16 cellular contexts compared by ENCODE assay signal in the genomic region with DNA sequence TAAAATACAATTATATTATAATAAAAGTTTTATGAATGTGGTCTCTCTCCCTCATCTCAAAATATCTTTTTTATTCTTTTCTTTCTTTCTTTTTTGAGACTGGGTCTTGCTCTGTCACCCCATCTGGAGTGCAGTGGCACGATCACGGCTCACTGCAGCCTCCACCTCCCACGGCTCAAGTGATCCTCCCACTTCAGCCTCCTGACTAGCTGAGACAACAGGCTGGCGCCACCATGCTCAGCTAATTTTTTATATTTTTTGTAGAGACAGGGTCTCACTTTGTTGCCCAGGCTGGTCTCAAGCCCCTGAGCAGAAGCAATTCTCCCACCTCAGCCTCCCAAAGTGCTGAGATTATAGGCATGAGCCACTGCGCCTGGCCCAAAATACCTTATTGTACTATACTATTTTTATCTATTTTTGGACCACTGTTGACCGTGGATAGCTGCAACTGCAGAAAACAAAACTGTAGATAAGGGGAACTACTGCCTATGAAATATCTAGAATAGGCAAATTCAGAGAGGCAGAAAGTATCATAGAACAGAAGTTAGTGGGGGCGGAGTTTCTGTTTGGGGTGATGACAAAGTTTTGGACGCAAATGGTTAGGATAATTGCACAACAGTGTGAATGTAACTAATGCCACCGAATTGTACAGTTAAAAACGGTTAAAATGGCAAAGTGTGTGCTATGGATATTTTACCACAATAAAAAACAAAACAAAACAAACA.
A peak's percentile ranks its signal among the peaks of the same experiment; 100 is the strongest.
DNase-seq lines count a peak whose midpoint lies in the region; ATAC-seq, FAIRE-seq and TF ChIP-seq lines count a peak whose summit lies in the region.
"Had no signal": no experiment of that assay in that cellular context is flagged by ENCODE, and none has a peak within 500 bp of the region (broad histone marks: within the 10 kb centered on the region; RNA-seq: fewer than 3 reads in every experiment).

No MANE protein-coding gene starts in this region.

- no peak for TF ChIP-seq CTCF in GM20000 (IDR thresholded peaks at IDR 0.05; ENCODE audit: extremely low read depth, missing control alignments)
- no peak for TF ChIP-seq CTCF in gastroesophageal sphincter (IDR thresholded peaks at IDR 0.05)
- TF ChIP-seq CTCF in suprapubic skin (IDR thresholded peaks at IDR 0.05): no peak
- TF ChIP-seq CTCF in D721Med (IDR thresholded peaks at IDR 0.05; ENCODE audit: insufficient read depth, missing control alignments): no peak

- H3K4me3 ChIP-seq in gastroesophageal sphincter: no peak overlapping the region
- H3K4me3 ChIP-seq in suprapubic skin: no peak overlapping the region
- H3K4me3 ChIP-seq: ascending aorta, right atrium auricular region had no signal

- TF ChIP-seq POLR2A in gastroesophageal sphincter (IDR thresholded peaks at IDR 0.05) (no peak), suprapubic skin (IDR thresholded peaks at IDR 0.05) (no peak)

- H3K36me3 ChIP-seq in gastroesophageal sphincter: no peaks in the 10 kb centered on the region
- H3K36me3 ChIP-seq in suprapubic skin: no peaks in the 10 kb centered on the region
- H3K36me3 ChIP-seq: ascending aorta, right atrium auricular region had no signal

- H3K9me3 ChIP-seq in gastroesophageal sphincter (no peaks in the 10 kb centered on the region), suprapubic skin (no peaks in the 10 kb centered on the region)
- H3K9me3 ChIP-seq: ascending aorta, right atrium auricular region had no signal

- WGBS in gastroesophageal sphincter (ENCODE audit: low coverage in 1 of 2), 2 donors: 78 to 90% methylated on average over 8 to 10 of the region's 10 CpGs
- WGBS in suprapubic skin: 86% methylated on average over 10 of the region's 10 CpGs

- DNase-seq in GM20000 (ENCODE audit: low spot score): peak; percentile 45
- peak; percentile 84 to 86 for DNase-seq in NOMO-1 (lab: John Stamatoyannopoulos, UW; ENCODE audit: unreplicated experiment in 2 of 2)
- DNase-seq in suprapubic skin (ENCODE audit: low spot score in 2 of 2): no peak
- DNase-seq in COR-L47 (lab: John Stamatoyannopoulos, UW): no peak
- no peak for DNase-seq in D721Med (ENCODE audit: insufficient read length, low spot score)
- DNase-seq: activated CD4-positive, CD25-positive, alpha-beta regulatory T cell treated with anti-CD3 and anti-CD28 coated beads, Interleukin-2, amount 50 U/mL, for 72 hours; activated naive CD4-positive, alpha-beta T cell treated with Interleukin-2 at 50 U/mL for 16 hours; Kasumi-1; mesenchymal stem cell; NCI-H1436 treated with DMSO at 0.1 percent for 48 hours; SHP77; T-helper 17 cell had no signal

- no peak for FAIRE-seq in D721Med (lab: Jason Lieb, UNC)

- H3K27me3 ChIP-seq in gastroesophageal sphincter: no peaks in the 10 kb centered on the region
- no peaks in the 10 kb centered on the region for H3K27me3 ChIP-seq in suprapubic skin
- H3K27me3 ChIP-seq: ascending aorta, right atrium auricular region had no signal

- no peak for TF ChIP-seq EP300 in gastroesophageal sphincter (IDR thresholded peaks at IDR 0.05)
- TF ChIP-seq EP300 in suprapubic skin (IDR thresholded peaks at IDR 0.05): no peak

- H3K27ac ChIP-seq in gastroesophageal sphincter (peak overlapping the region in 3 of 4 donors; percentile 51 to 62 (median 57)), suprapubic skin (peak overlapping the region; percentile 31)

- ATAC-seq in gastroesophageal sphincter (no peak), HG02759 (IDR thresholded peaks at IDR 0.05; ENCODE audit: unreplicated experiment) (no peak)
- ATAC-seq: T-helper 17 cell had no signal

- peaks cover 0 to 58% (median 30%) of the 10 kb centered on the region in 3 donors for H3K4me1 ChIP-seq in gastroesophageal sphincter
- H3K4me1 ChIP-seq in suprapubic skin: peaks cover 57% of the 10 kb centered on the region

Comparison
In these comparisons a context has a peak if more than half of its experiments do, and no peak if none do; other contexts are left out.
1. DNase-seq: peak in GM20000 (single experiment) and NOMO-1 (2 of 2); none in suprapubic skin (0 of 2), COR-L47 (single experiment) and D721Med (single experiment).